In genomic region chr2:37880546-37880945, GRCh38 we compare ENCODE assay signal across 21 cellular contexts. TPM values are rescaled to one million over a fixed set of nuclear protein-coding genes. Genes with fewer than 3 reads are reported as not detected.
A peak's percentile ranks its signal among the peaks of the same experiment; 100 is the strongest.
DNase-seq lines count a peak whose midpoint lies in the region; ATAC-seq and TF ChIP-seq lines count a peak whose summit lies in the region.
"Had no signal": no experiment of that assay in that cellular context is flagged by ENCODE, and none has a peak within 500 bp of the region (broad histone marks: within the 10 kb centered on the region; RNA-seq: fewer than 3 reads in every experiment).

No MANE protein-coding gene starts in this region.

- peaks cover 20% of the 10 kb centered on the region for H3K4me1 Mint-ChIP-seq in endodermal cell

- H3K36me3 Mint-ChIP-seq in endodermal cell (ENCODE audit: low read depth): no peaks in the 10 kb centered on the region
- H3K36me3 Mint-ChIP-seq: neural progenitor cell, T-cell had no signal

- H3K9me2 ChIP-seq in Karpas-422 (replicated peaks; ENCODE audit: insufficient read depth, low read length): no peaks in the 10 kb centered on the region

- H3K79me2 ChIP-seq in Karpas-422 (ENCODE audit: low read length): no peaks in the 10 kb centered on the region

- no peaks in the 10 kb centered on the region for H4K20me1 ChIP-seq in Karpas-422 (ENCODE audit: insufficient read depth, low read depth, low read length)

- H3K4me3 ChIP-seq in BE2C (ENCODE audit: low read depth, low read length) (no peak overlapping the region), GM12865 (ENCODE audit: low read depth, low read length) (no peak overlapping the region), Karpas-422 (ENCODE audit: low read length) (no peak overlapping the region), endodermal cell (ENCODE audit: low read length) (no peak overlapping the region)
- H3K4me3 ChIP-seq: heart right ventricle, neural progenitor cell, thoracic aorta had no signal

- H2AFZ ChIP-seq in Karpas-422 (ENCODE audit: low read length): no peak overlapping the region
- H2AFZ ChIP-seq: neural progenitor cell had no signal

- peaks cover 18% of the 10 kb centered on the region for H3K27me3 Mint-ChIP-seq in endodermal cell (ENCODE audit: insufficient read depth)

- H3K4me3 Mint-ChIP-seq in endodermal cell: no peak overlapping the region
- H3K4me3 Mint-ChIP-seq: activated naive CD4-positive, alpha-beta T cell treated with anti-CD3 and anti-CD28 coated beads for 36 hours; neural progenitor cell; T-cell had no signal

- TF ChIP-seq CTCF in BE2C (IDR thresholded peaks at IDR 0.05; ENCODE audit: low read depth, low read length) (peak; percentile 27; the same call in 1 of the 2 replicates), GM12865 (IDR thresholded peaks at IDR 0.05; ENCODE audit: insufficient read depth, low read depth, low read length, missing control alignments) (peak; percentile 17), endodermal cell (conservative IDR thresholded peaks at IDR 0.05) (peak; percentile 46)

- DNase-seq in BE2C (no peak), GM12865 (ENCODE audit: low read depth) (peak; percentile 37), Karpas-422 (peak; percentile 47), endodermal cell (no peak), NCI-H69 (lab: John Stamatoyannopoulos, UW) (no peak), GM19238 (ENCODE audit: insufficient read length, low spot score) (no peak), OCI-M2 (lab: John Stamatoyannopoulos, UW; ENCODE audit: unreplicated experiment) (no peak)
- DNase-seq: activated CD4-positive, CD25-positive, alpha-beta regulatory T cell treated with anti-CD3 and anti-CD28 coated beads, Interleukin-2, amount 50 U/mL, for 72 hours; activated CD8-positive, alpha-beta memory T cell treated with anti-CD3 and anti-CD28 coated beads, Interleukin-2, amount 50 U/mL, for 4 hours; activated naive CD4-positive, alpha-beta T cell treated with anti-CD3 and anti-CD28 coated beads for 36 hours; C1 segment of cervical spinal cord; heart right ventricle; mesendoderm; NCI-H1694; NCI-H526; right cardiac atrium; T-cell had no signal

- no peak for ATAC-seq in HG02884 (IDR thresholded peaks at IDR 0.05; ENCODE audit: unreplicated experiment)
- ATAC-seq: esophagus mucosa, heart right ventricle, right cardiac atrium, T-cell had no signal

- no peaks in the 10 kb centered on the region for H3K9me3 ChIP-seq in BE2C
- no peaks in the 10 kb centered on the region for H3K9me3 ChIP-seq in Karpas-422 (ENCODE audit: low read length)
- no peaks in the 10 kb centered on the region for H3K9me3 ChIP-seq in endodermal cell (ENCODE audit: control insufficient read depth, low read length)
- H3K9me3 ChIP-seq: heart right ventricle, thoracic aorta had no signal

- H3K9ac ChIP-seq in Karpas-422 (ENCODE audit: low read length): no peak overlapping the region
- no peak overlapping the region for H3K9ac ChIP-seq in endodermal cell (ENCODE audit: extremely low read depth, low read length, poor library complexity, severe bottlenecking)
- H3K9ac ChIP-seq: neural progenitor cell had no signal

- H3K27ac ChIP-seq in Karpas-422 (ENCODE audit: low read length) (no peak overlapping the region), endodermal cell (ENCODE audit: low read depth, low read length) (no peak overlapping the region)
- H3K27ac ChIP-seq: heart right ventricle, neural progenitor cell, thoracic aorta had no signal

- WGBS in endodermal cell (ENCODE audit: insufficient coverage in 1 of 2, insufficient read length in 1 of 2), 2 experiments: 88 to 90% methylated on average over 9 of the region's 9 CpGs

- H3K36me3 ChIP-seq in BE2C (no peaks in the 10 kb centered on the region), Karpas-422 (ENCODE audit: insufficient read depth, low read length) (no peaks in the 10 kb centered on the region), endodermal cell (ENCODE audit: control insufficient read depth, insufficient read depth, low read length) (no peaks in the 10 kb centered on the region)
- H3K36me3 ChIP-seq: heart right ventricle, neural progenitor cell, thoracic aorta had no signal

- H3K4me1 ChIP-seq in BE2C (peaks cover 12% of the 10 kb centered on the region), Karpas-422 (ENCODE audit: low read length) (no peaks in the 10 kb centered on the region), endodermal cell (ENCODE audit: control insufficient read depth, insufficient read depth, low read length) (peaks cover 11% of the 10 kb centered on the region)

- H3K4me2 ChIP-seq in Karpas-422 (ENCODE audit: low read depth, low read length, poor library complexity, severe bottlenecking): no peak overlapping the region
- H3K4me2 ChIP-seq: neural progenitor cell had no signal

- H3K27ac Mint-ChIP-seq in endodermal cell: no peak overlapping the region
- H3K27ac Mint-ChIP-seq: activated naive CD4-positive, alpha-beta T cell treated with anti-CD3 and anti-CD28 coated beads for 36 hours; neural progenitor cell; T-cell had no signal

- H3K27me3 ChIP-seq in BE2C: no peaks in the 10 kb centered on the region
- no peaks in the 10 kb centered on the region for H3K27me3 ChIP-seq in Karpas-422 (ENCODE audit: low read length)
- H3K27me3 ChIP-seq in endodermal cell (ENCODE audit: control insufficient read depth, insufficient read depth, low read length, poor library complexity, severe bottlenecking): peaks cover 5% of the 10 kb centered on the region
- H3K27me3 ChIP-seq: neural progenitor cell had no signal

- no peaks in the 10 kb centered on the region for H3K9me3 Mint-ChIP-seq in endodermal cell
- H3K9me3 Mint-ChIP-seq: activated naive CD4-positive, alpha-beta T cell treated with anti-CD3 and anti-CD28 coated beads for 36 hours; neural progenitor cell; T-cell had no signal

RNA-seq across cellular contexts. Expression of gene RMDN2, which starts 44.5 kb away (rescaled TPM):
- 1.3 TPM for polyA plus RNA-seq in BE2C (2012; ENCODE audit: insufficient read depth, insufficient read length, low read depth)
- total RNA-seq in Karpas-422 (2014; rRNA removed; shearing (Covaris generic); ENCODE audit: low replicate concordance): 2.5 and 6.5 TPM in 2 replicates
- 1 to 10 TPM; 3.9 to 4.9 TPM for total RNA-seq in endodermal cell
- polyA plus RNA-seq in endodermal cell (2013, experiment 1 of 2): 4.3 TPM
- polyA plus RNA-seq in endodermal cell (2013, experiment 2 of 2): 3.6 TPM

Comparison
In these comparisons a context has a peak if more than half of its experiments do, and no peak if none do; other contexts are left out.
1. DNase-seq: peak in GM12865 (single experiment) and Karpas-422 (single experiment); none in BE2C (single experiment), endodermal cell (single experiment), NCI-H69 (single experiment), GM19238 (single experiment) and OCI-M2 (single experiment).
2. Peak in every context shown above with its lines, with median percentiles within 50 percentile points of each other: CTCF ChIP-seq.